Comparison of ENCODE assay signal across 7 cellular contexts in genomic region chr1:26333312-26333711, GRCh38. TPM values are rescaled to one million over a fixed set of nuclear protein-coding genes. Genes with fewer than 3 reads are reported as not detected.
"Had no signal": no experiment of that assay in that cellular context is flagged by ENCODE, and none has a peak within 500 bp of the region (broad histone marks: within the 10 kb centered on the region; RNA-seq: fewer than 3 reads in every experiment).

No MANE protein-coding gene starts in this region.

RNA-seq across cellular contexts. Expression of gene CD52, which starts 15.6 kb away (rescaled TPM):
- total RNA-seq: ascending aorta, bronchial epithelial cell, cardiac muscle cell, chondrocyte had no signal

RNA-seq across cellular contexts. Expression of gene CRYBG2, which starts 20.6 kb away (rescaled TPM):
- total RNA-seq: ascending aorta, chondrocyte had no signal

RNA-seq across cellular contexts. Expression of gene ZNF683, which starts 39.2 kb away (rescaled TPM):
- total RNA-seq: activated CD4-positive, alpha-beta T cell treated with anti-CD3 and anti-CD28 coated beads for 36 hours; activated T-helper 2 cell treated with anti-CD3 and anti-CD28 coated beads, Interferon-gamma antibody, Interleukin-2, Interleukin-4, amounts not matched to agents 10 μg/mL and 5 μg/mL and 100 μg/mL, durations not matched to agents 14 hours and 24 hours and 36 hours; ascending aorta; bronchial epithelial cell; cardiac muscle cell; chondrocyte; WTC11 had no signal
